ENCODE assay signal across 16 cellular contexts in genomic region chr20:22861231-22861980, GRCh38.
DNase-seq lines count a peak whose midpoint lies in the region; ATAC-seq, FAIRE-seq and TF ChIP-seq lines count a peak whose summit lies in the region.
"Had no signal": no experiment of that assay in that cellular context is flagged by ENCODE, and none has a peak within 500 bp of the region (broad histone marks: within the 10 kb centered on the region; RNA-seq: fewer than 3 reads in every experiment).

No MANE protein-coding gene starts in this region.

- TF ChIP-seq CTCF in bronchial epithelial cell (IDR thresholded peaks at IDR 0.05; ENCODE audit: insufficient read depth, low read length, severe bottlenecking) (no peak), left lung (IDR thresholded peaks at IDR 0.05) (no peak)

- intact Hi-C loops in left lung (cut with DNase I) = loop anchor here in 1 of 2 donors (10.0 kb wide), 1 partner anchor 147 kb away; no protein-coding TSS in a partner anchor

- no peaks in the 10 kb centered on the region for H3K4me1 ChIP-seq in left lung
- H3K4me1 ChIP-seq: pancreas had no signal

- H3K36me3 ChIP-seq in bronchial epithelial cell (ENCODE audit: control insufficient read depth, insufficient read depth, low read length) (no peaks in the 10 kb centered on the region), left lung (no peaks in the 10 kb centered on the region)
- H3K36me3 ChIP-seq: pancreas had no signal

- H3K9me3 ChIP-seq in left lung (no peaks in the 10 kb centered on the region), T-helper 17 cell (ENCODE audit: control insufficient read depth, low read length, poor library complexity, severe bottlenecking) (no peaks in the 10 kb centered on the region)
- H3K9me3 ChIP-seq: mucosa of descending colon, pancreas had no signal

- H3K4me3 Mint-ChIP-seq in T-helper 17 cell = no peak overlapping the region
- H3K4me3 Mint-ChIP-seq: activated B cell treated with CpG ODN at 0.5 μM for 24 hours, T-cell had no signal

- H3K27me3 ChIP-seq in bronchial epithelial cell (ENCODE audit: control insufficient read depth, insufficient read depth, low read length) (no peaks in the 10 kb centered on the region), left lung (no peaks in the 10 kb centered on the region)

- H3K36me3 Mint-ChIP-seq in T-helper 17 cell (ENCODE audit: low read depth) = no peaks in the 10 kb centered on the region
- H3K36me3 Mint-ChIP-seq: T-cell had no signal

- no peak overlapping the region for H3K4me3 ChIP-seq in bronchial epithelial cell (ENCODE audit: low read depth, low read length)
- no peak overlapping the region for H3K4me3 ChIP-seq in left lung
- H3K4me3 ChIP-seq: mucosa of descending colon, pancreas had no signal

- no peaks in the 10 kb centered on the region for H3K4me1 Mint-ChIP-seq in T-helper 17 cell
- H3K4me1 Mint-ChIP-seq: activated B cell treated with CpG ODN at 0.5 μM for 24 hours, T-cell had no signal

- H3K27me3 Mint-ChIP-seq in T-helper 17 cell = no peaks in the 10 kb centered on the region
- H3K27me3 Mint-ChIP-seq: activated B cell treated with CpG ODN at 0.5 μM for 24 hours had no signal

- no peak for FAIRE-seq in bronchial epithelial cell (lab: Jason Lieb, UNC)
- FAIRE-seq: frontal cortex, pancreas had no signal

- peak overlapping the region; percentile 11 to 51 for H3K27ac ChIP-seq in left lung
- H3K27ac ChIP-seq: pancreas had no signal

- ATAC-seq in left lung (no peak), T-helper 17 cell (no peak), GM19035 (IDR thresholded peaks at IDR 0.05; ENCODE audit: unreplicated experiment) (no peak)
- ATAC-seq: mucosa of descending colon, pancreas, T-cell had no signal

- no peak overlapping the region for H3K27ac Mint-ChIP-seq in T-helper 17 cell
- H3K27ac Mint-ChIP-seq: activated B cell treated with CpG ODN at 0.5 μM for 24 hours, T-cell had no signal

- DNase-seq in A172 (ENCODE audit: low spot score) (peak; percentile 41), HS-5 (ENCODE audit: low read depth) (peak; percentile 31), bronchial epithelial cell (ENCODE audit: low read depth) (peak; percentile 47), left lung (no peak), midbrain (lab: John Stamatoyannopoulos, UW) (no peak), T-helper 17 cell (no peak), medulla oblongata (ENCODE audit: extremely low spot score) (no peak)
- DNase-seq: activated B cell treated with CpG ODN at 0.5 μM for 24 hours, mucosa of descending colon, NCI-H187, NCI-H510A treated with DMSO at 0.1 percent for 48 hours, OCI-M1, pancreas, T-cell had no signal

Comparison
In these comparisons a context has a peak if more than half of its experiments do, and no peak if none do; other contexts are left out.
1. DNase-seq: peak in A172 (single experiment), HS-5 (single experiment) and bronchial epithelial cell (single experiment); none in left lung (0 of 2), midbrain (single experiment), T-helper 17 cell (0 of 3) and medulla oblongata (single experiment).